In the genomic region with DNA sequence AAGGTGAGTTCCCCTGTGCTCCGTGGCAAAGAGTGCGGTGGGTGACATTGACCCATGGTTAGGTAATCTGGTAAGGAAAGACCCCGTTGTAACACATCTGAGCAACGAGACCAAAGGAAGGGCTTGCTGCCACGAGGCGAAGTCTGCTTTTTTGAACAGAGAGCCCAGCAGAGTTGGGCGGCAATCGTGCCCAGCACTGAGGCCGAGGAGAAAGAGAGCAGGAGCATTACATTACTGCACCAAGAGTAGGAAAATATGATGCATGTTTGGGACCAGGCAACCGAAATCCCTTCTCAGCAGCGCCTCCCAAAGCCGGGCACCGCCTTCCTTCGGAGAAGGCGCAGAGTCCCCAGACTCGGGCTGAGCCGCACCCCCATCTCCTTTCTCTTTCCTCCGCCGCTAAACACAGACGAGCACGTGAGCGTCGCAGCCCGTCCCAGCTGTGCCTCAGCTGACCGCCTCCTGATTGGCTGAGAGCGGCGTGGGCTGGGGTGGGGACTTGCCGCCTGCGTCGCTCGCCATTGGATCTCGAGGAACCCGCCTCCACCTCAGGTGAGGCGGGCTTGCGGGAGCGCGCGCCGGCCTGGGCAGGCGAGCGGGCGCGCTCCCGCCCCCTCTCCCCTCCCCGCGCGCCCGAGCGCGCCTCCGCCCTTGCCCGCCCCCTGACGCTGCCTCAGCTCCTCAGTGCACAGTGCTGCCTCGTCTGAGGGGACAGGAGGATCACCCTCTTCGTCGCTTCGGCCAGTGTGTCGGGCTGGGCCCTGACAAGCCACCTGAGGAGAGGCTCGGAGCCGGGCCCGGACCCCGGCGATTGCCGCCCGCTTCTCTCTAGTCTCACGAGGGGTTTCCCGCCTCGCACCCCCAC, we compare ENCODE assay signal across 8 cellular contexts. TPM values are rescaled to one million over a fixed set of nuclear protein-coding genes. Genes with fewer than 3 reads are reported as not detected.
DNase-seq lines count a peak whose midpoint lies in the region; ATAC-seq and TF ChIP-seq lines count a peak whose summit lies in the region.

A gene (plus strand): TSS at position 684 of the 865 bp plus-strand sequence. CDS start 292 bp downstream, outside the sequence.

- H3K27ac Mint-ChIP-seq in activated CD4-positive, alpha-beta T cell treated with anti-CD3 and anti-CD28 coated beads, Interleukin-2, amount 10 ng/mL, durations not matched to agents 24 days and 14 days = peak within 1 kb of the TSS; percentile 99

- H3K9me3 Mint-ChIP-seq in activated CD4-positive, alpha-beta T cell treated with anti-CD3 and anti-CD28 coated beads, Interleukin-2, amount 10 ng/mL, durations not matched to agents 24 days and 14 days = no peaks in the 10 kb centered on the region

- peak; percentile 92 for ATAC-seq in HG03460 (IDR thresholded peaks at IDR 0.05; ENCODE audit: unreplicated experiment)

- no peaks in the 10 kb centered on the region for H3K9me3 ChIP-seq in colonic mucosa

- intact Hi-C loops in activated CD4-positive, alpha-beta T cell treated with anti-CD3 and anti-CD28 coated beads, Interleukin-2, amount 10 ng/mL, durations not matched to agents 24 days and 14 days (cut with micrococcal nuclease) = loop anchor here (1.0 to 5.0 kb wide), 7 partner anchors 24 to 363 kb away; a partner anchor contains a TSS
- intact Hi-C loops in colonic mucosa (cut with DNase I) = no loop called here

- TF ChIP-seq CTCF in BJ (IDR thresholded peaks at IDR 0.05; ENCODE audit: insufficient read depth, low read depth, low read length) = peak; percentile 43
- TF ChIP-seq CTCF in colonic mucosa (IDR thresholded peaks at IDR 0.05) = no peak

- H3K9ac ChIP-seq in colonic mucosa (ENCODE audit: low read depth in 2 of 2, low read length in 2 of 2) = peak within 1 kb of the TSS; percentile 96 to 97

- peak within 1 kb of the TSS; percentile 88 for H3K4me3 Mint-ChIP-seq in activated CD4-positive, alpha-beta T cell treated with anti-CD3 and anti-CD28 coated beads, Interleukin-2, amount 10 ng/mL, durations not matched to agents 24 days and 14 days

- H3K36me3 ChIP-seq in BJ (ENCODE audit: control insufficient read depth, insufficient read depth, low read length) (no peaks in the 10 kb centered on the region), colonic mucosa (no peaks in the 10 kb centered on the region)

- H3K27me3 Mint-ChIP-seq in activated CD4-positive, alpha-beta T cell treated with anti-CD3 and anti-CD28 coated beads, Interleukin-2, amount 10 ng/mL, durations not matched to agents 24 days and 14 days = peaks cover 3% of the 10 kb centered on the region

- peaks cover 6% of the 10 kb centered on the region for H3K4me1 ChIP-seq in colonic mucosa

- peaks cover 46% of the 10 kb centered on the region for H3K4me1 Mint-ChIP-seq in activated CD4-positive, alpha-beta T cell treated with anti-CD3 and anti-CD28 coated beads, Interleukin-2, amount 10 ng/mL, durations not matched to agents 24 days and 14 days

- POLR2A ChIA-PET in BJ (lab: Charles Lee) = interaction anchor here (0.6 to 1.9 kb wide), 7 partner anchors 15 to 176 kb away, joined by 3 to 8 read pairs (median 3); no protein-coding TSS in a partner anchor

- H3K4me3 ChIP-seq in BJ (ENCODE audit: low read depth, low read length) (peak within 1 kb of the TSS; percentile 69), colonic mucosa (peak within 1 kb of the TSS; percentile 91)

- CTCF ChIA-PET in BJ (lab: Yijun Ruan, JAX) = interaction anchor here (1.4 kb wide), 1 partner anchor 72 kb away, joined by 3 read pairs; no protein-coding TSS in a partner anchor

- H3K27me3 ChIP-seq in BJ (ENCODE audit: control insufficient read depth, insufficient read depth, low read length) (no peaks in the 10 kb centered on the region), colonic mucosa (no peaks in the 10 kb centered on the region)

- DNase-seq in BJ (ENCODE audit: low read depth) (peak; percentile 94), GM19240 (ENCODE audit: insufficient read length, low spot score) (peak; percentile 69), NCI-H526 (lab: John Stamatoyannopoulos, UW) (peak; percentile 95 to 99), colonic mucosa (peak; percentile 97), kidney tubule cell (ENCODE audit: low spot score) (peak; percentile 99)
- peak; percentile 99 for DNase-seq in activated CD4-positive, alpha-beta T cell treated with anti-CD3 and anti-CD28 coated beads, Interleukin-2, amount 10 ng/mL, durations not matched to agents 24 days and 14 days
- peak; percentile 83 to 96 (median 88) for DNase-seq in stimulated activated CD4-positive, alpha-beta T cell treated with anti-CD3 and anti-CD28 coated beads, Interleukin-1b, Interleukin-23, amount 100 ng/mL, for 24 hours (ENCODE audit: low read depth in 4 of 4, low spot score in 1 of 4)

- H3K36me3 Mint-ChIP-seq in activated CD4-positive, alpha-beta T cell treated with anti-CD3 and anti-CD28 coated beads, Interleukin-2, amount 10 ng/mL, durations not matched to agents 24 days and 14 days (ENCODE audit: low read depth) = peaks cover 37% of the 10 kb centered on the region

- peak within 1 kb of the TSS; percentile 95 for H3K27ac ChIP-seq in colonic mucosa

RNA-seq across cellular contexts. Expression of the gene that starts here (rescaled TPM):
- polyA plus RNA-seq in BJ (2011; rRNA removed) = 85.5 and 231 TPM in 2 replicates
- 177 and 258 TPM in 2 replicates for polyA minus RNA-seq in BJ (2011; rRNA and poly(A)+ RNA removed)
- 175 and 181 TPM in 2 replicates for total RNA-seq in activated CD4-positive, alpha-beta T cell treated with anti-CD3 and anti-CD28 coated beads, Interleukin-2, amount 10 ng/mL, durations not matched to agents 24 days and 14 days
- total RNA-seq in colonic mucosa = 100 to 1,000 TPM in 1 of 2 donors, 10 to 100 TPM in 1; 99.1 to 128 TPM

Comparison
In these comparisons a context has a peak if more than half of its experiments do, and no peak if none do; other contexts are left out.
1. Peak in every context shown above with its lines: DNase-seq, ATAC-seq, H3K4me3 ChIP-seq and H3K27ac ChIP-seq.